ENCODE assay signal across 30 cellular contexts in genomic region chr1:216910081-216910840, GRCh38.
A peak's percentile ranks its signal among the peaks of the same experiment; 100 is the strongest.
DNase-seq lines count a peak whose midpoint lies in the region; ATAC-seq and TF ChIP-seq lines count a peak whose summit lies in the region.
"Had no signal": no experiment of that assay in that cellular context is flagged by ENCODE, and none has a peak within 500 bp of the region (broad histone marks: within the 10 kb centered on the region; RNA-seq: fewer than 3 reads in every experiment).

No MANE protein-coding gene starts in this region.

- in situ Hi-C loops in astrocyte of the cerebellum (cut with HindIII; ENCODE audit: low sequenced_read_pairs), result no loop called here

- H3K4me3 ChIP-seq in astrocyte of the cerebellum (ENCODE audit: low read depth, low read length), result no peak overlapping the region
- H3K4me3 ChIP-seq: body of pancreas, K562, ovary, smooth muscle cell, testis had no signal

- TF ChIP-seq CTCF in astrocyte of the cerebellum (IDR thresholded peaks at IDR 0.05; ENCODE audit: low read depth, low read length, missing control alignments), result no peak

- DNase-seq in COLO829 (ENCODE audit: low spot score) (peak; percentile 82), astrocyte of the cerebellum (ENCODE audit: low read depth) (peak; percentile 40), foreskin melanocyte (peak; percentile 98), middle frontal gyrus (ENCODE audit: extremely low spot score, low spot score) (peak; percentile 22), NCI-H1694 treated with DMSO at 0.1 percent for 48 hours (lab: John Stamatoyannopoulos, UW) (no peak)
- DNase-seq: activated CD4-positive, CD25-positive, alpha-beta regulatory T cell; activated naive CD4-positive, alpha-beta T cell; activated naive CD8-positive, alpha-beta T cell treated with anti-CD3 and anti-CD28 coated beads, Interleukin-2, amount 50 U/mL, for 24 hours; activated T-cell treated with anti-CD3 and anti-CD28 coated beads, Interleukin-2, amount 50 U/mL, for 4 hours; body of pancreas; Calu3; cerebellar nuclear complex; DMS79 treated with DMSO at 0.1 percent for 48 hours; GDM1; glutamatergic neuron; NCI-H1105 treated with DMSO at 0.1 percent for 48 hours; NCI-H1930; NCI-H524 treated with DMSO at 0.1 percent for 48 hours; OCI-M1; ovary; retina; stimulated activated CD4-positive, alpha-beta T cell treated with anti-CD3 and anti-CD28 coated beads, Interleukin-2, amount 100 ng/mL, for 24 hours; stimulated activated naive CD8-positive, alpha-beta T cell treated with anti-CD3 and anti-CD28 coated beads, Interleukin-15, Interleukin-2, amounts not matched to agents 100 U/mL and 50 U/mL, for 24 hours; T-helper 17 cell; testis had no signal

- ATAC-seq in HG03457 (IDR thresholded peaks at IDR 0.05; ENCODE audit: unreplicated experiment), result no peak
- ATAC-seq in GM18867 (IDR thresholded peaks at IDR 0.05; ENCODE audit: unreplicated experiment), result no peak
- no peak for ATAC-seq in GM19397 (IDR thresholded peaks at IDR 0.05; ENCODE audit: unreplicated experiment)
- ATAC-seq: activated naive CD8-positive, alpha-beta T cell treated with anti-CD3 and anti-CD28 coated beads, Interleukin-2, amount 50 U/mL, for 24 hours; activated T-cell treated with anti-CD3 and anti-CD28 coated beads, Interleukin-2, amount 50 U/mL, for 4 hours; body of pancreas; K562; stimulated activated naive CD8-positive, alpha-beta T cell treated with anti-CD3 and anti-CD28 coated beads, Interleukin-15, Interleukin-2, amounts not matched to agents 100 U/mL and 50 U/mL, for 24 hours; T-helper 17 cell had no signal
